In genomic region chr6:123805921-123806320, GRCh38 we compare ENCODE assay signal across 18 cellular contexts. TPM values are rescaled to one million over a fixed set of nuclear protein-coding genes. Genes with fewer than 3 reads are reported as not detected.
"Had no signal": no experiment of that assay in that cellular context is flagged by ENCODE, and none has a peak within 500 bp of the region (broad histone marks: within the 10 kb centered on the region; RNA-seq: fewer than 3 reads in every experiment).

No MANE protein-coding gene starts in this region.

- H3K9me3 Mint-ChIP-seq: activated naive CD4-positive, alpha-beta T cell treated with anti-CD3 and anti-CD28 coated beads, Interleukin-2, amount 50 U/mL, for 72 hours; activated T-cell treated with anti-CD3 and anti-CD28 coated beads, Interleukin-2, amount 50 U/mL, for 24 hours; central memory CD8-positive, alpha-beta T cell; dendritic cell treated with granulocyte-macrophage colony-stimulating factor and Interleukin-4, amounts not matched to agents 40 ng/mL and 50 ng/mL, for 4 days; endodermal cell; mesothelial cell of epicardium had no signal

- H3K36me3 ChIP-seq: lower lobe of right lung, pancreas, tibial nerve had no signal

- H3K4me1 ChIP-seq: pancreas had no signal

- H3K36me3 Mint-ChIP-seq: activated CD8-positive, alpha-beta memory T cell treated with anti-CD3 and anti-CD28 coated beads, Interleukin-2, amount 10 ng/mL, durations not matched to agents 7 days and 5 days; mesothelial cell of epicardium had no signal

- DNase-seq: activated CD4-positive, alpha-beta T cell treated with anti-CD3 and anti-CD28 coated beads for 1 hour; activated CD4-positive, alpha-beta T cell treated with anti-CD3 and anti-CD28 coated beads, Interleukin-2, amount 50 U/mL, for 48 hours; activated CD8-positive, alpha-beta memory T cell treated with anti-CD3 and anti-CD28 coated beads, Interleukin-2, amount 10 ng/mL, durations not matched to agents 7 days and 5 days; activated effector memory CD4-positive, alpha-beta T cell treated with anti-CD3 and anti-CD28 coated beads, Interleukin-2, amount 50 U/mL, for 16 hours; activated T-cell treated with anti-CD3 and anti-CD28 coated beads, Interleukin-2, amount 50 U/mL, for 24 hours; amniotic stem cell; body of pancreas; endodermal cell; erythroblast; left cardiac atrium; lower lobe of right lung; pancreas; retina had no signal

- H3K9me3 ChIP-seq: body of pancreas, lower lobe of right lung, pancreas, tibial nerve had no signal

- H3K27ac Mint-ChIP-seq: activated CD8-positive, alpha-beta memory T cell treated with anti-CD3 and anti-CD28 coated beads, Interleukin-2, amount 10 ng/mL, durations not matched to agents 7 days and 5 days; activated naive CD4-positive, alpha-beta T cell treated with anti-CD3 and anti-CD28 coated beads, Interleukin-2, amount 50 U/mL, for 72 hours; activated T-cell treated with anti-CD3 and anti-CD28 coated beads, Interleukin-2, amount 50 U/mL, for 24 hours; dendritic cell treated with granulocyte-macrophage colony-stimulating factor and Interleukin-4, amounts not matched to agents 40 ng/mL and 50 ng/mL, for 4 days; endodermal cell; mesothelial cell of epicardium had no signal

- H3K4me3 ChIP-seq: body of pancreas, lower lobe of right lung, pancreas had no signal

- H3K4me3 Mint-ChIP-seq: activated CD8-positive, alpha-beta memory T cell treated with anti-CD3 and anti-CD28 coated beads, Interleukin-2, amount 10 ng/mL, durations not matched to agents 7 days and 5 days; activated T-cell treated with anti-CD3 and anti-CD28 coated beads, Interleukin-2, amount 50 U/mL, for 24 hours; central memory CD8-positive, alpha-beta T cell; dendritic cell treated with granulocyte-macrophage colony-stimulating factor and Interleukin-4, amounts not matched to agents 40 ng/mL and 50 ng/mL, for 4 days; endodermal cell; mesothelial cell of epicardium had no signal

- ATAC-seq: activated CD8-positive, alpha-beta memory T cell treated with anti-CD3 and anti-CD28 coated beads, Interleukin-2, amount 10 ng/mL, durations not matched to agents 7 days and 5 days; activated naive CD4-positive, alpha-beta T cell treated with anti-CD3 and anti-CD28 coated beads, Interleukin-2, amount 50 U/mL, for 72 hours; body of pancreas; left cardiac atrium; lower lobe of right lung; pancreas had no signal

RNA-seq across cellular contexts. Expression of gene NKAIN2, which starts 2.3 kb away (rescaled TPM):
- total RNA-seq: activated CD8-positive, alpha-beta memory T cell treated with anti-CD3 and anti-CD28 coated beads, Interleukin-2, amount 10 ng/mL, durations not matched to agents 7 days and 5 days; activated naive CD4-positive, alpha-beta T cell treated with anti-CD3 and anti-CD28 coated beads, Interleukin-2, amount 50 U/mL, for 72 hours; body of pancreas had no signal
